Comparison of ENCODE assay signal across 12 cellular contexts in the genomic region with DNA sequence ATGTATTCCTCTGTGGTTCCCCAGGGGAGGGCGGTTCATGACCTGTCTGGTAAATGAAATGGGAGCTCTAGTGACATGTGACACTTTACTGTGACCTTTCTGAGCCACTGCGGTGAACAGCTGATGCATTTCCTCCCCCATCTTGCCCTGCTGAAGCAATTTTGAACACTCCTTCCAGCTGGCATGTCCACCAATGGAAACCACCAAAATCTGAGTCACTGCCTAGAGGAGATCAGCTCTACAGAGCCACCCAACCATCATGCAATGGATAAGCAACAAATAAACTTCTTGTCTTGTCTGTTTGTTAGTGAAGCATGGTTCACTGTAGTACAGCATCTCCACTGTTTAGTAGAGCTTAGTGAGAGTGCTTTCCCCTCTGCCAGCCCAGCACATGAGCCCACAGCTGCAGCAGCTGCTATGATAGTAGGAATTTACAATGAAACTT.
DNase-seq lines count a peak whose midpoint lies in the region; ATAC-seq and TF ChIP-seq lines count a peak whose summit lies in the region.
"Had no signal": no experiment of that assay in that cellular context is flagged by ENCODE, and none has a peak within 500 bp of the region (broad histone marks: within the 10 kb centered on the region; RNA-seq: fewer than 3 reads in every experiment).

No MANE protein-coding gene starts in this region.

- TF ChIP-seq CTCF in astrocyte of the cerebellum (IDR thresholded peaks at IDR 0.05; ENCODE audit: low read depth, low read length, missing control alignments) = no peak
- no peak for TF ChIP-seq CTCF in lower lobe of right lung (IDR thresholded peaks at IDR 0.05)

- peaks cover 0 to 16% of the 10 kb centered on the region in 2 donors for H3K9me3 Mint-ChIP-seq in stimulated activated naive CD8-positive, alpha-beta T cell treated with anti-CD3 and anti-CD28 coated beads, Interleukin-15, amount 100 ng/mL, for 72 hours
- no peaks in the 10 kb centered on the region for H3K9me3 Mint-ChIP-seq in activated CD4-positive, alpha-beta T cell treated with anti-CD3 and anti-CD28 coated beads for 36 hours (ENCODE audit: low read depth)

- H3K4me3 ChIP-seq in astrocyte of the cerebellum (ENCODE audit: low read depth, low read length) = no peak overlapping the region
- no peak overlapping the region for H3K4me3 ChIP-seq in lower lobe of right lung
- H3K4me3 ChIP-seq: BLaER1 treated with 17β-estradiol and CSF1 and Interleukin-3, amounts not matched to agents 10 nM and 100 nM; dorsolateral prefrontal cortex had no signal

- no peaks in the 10 kb centered on the region for H3K27me3 ChIP-seq in lower lobe of right lung (ENCODE audit: low read depth)
- H3K27me3 ChIP-seq: BLaER1 treated with 17β-estradiol and CSF1 and Interleukin-3, amounts not matched to agents 10 nM and 100 nM; dorsolateral prefrontal cortex had no signal

- H3K27ac ChIP-seq in lower lobe of right lung = no peak overlapping the region
- H3K27ac ChIP-seq: BLaER1 treated with 17β-estradiol and CSF1 and Interleukin-3, amounts not matched to agents 10 nM and 100 nM had no signal

- intact Hi-C loops in lower lobe of right lung (cut with DNase I) = no loop called here
- intact Hi-C loops in activated CD4-positive, alpha-beta T cell treated with anti-CD3 and anti-CD28 coated beads for 36 hours (cut with DNase I, micrococcal nuclease) = no loop called here

- POLR2A ChIA-PET in activated CD4-positive, alpha-beta T cell treated with anti-CD3 and anti-CD28 coated beads for 36 hours (lab: Charles Lee) = no interaction called here

- in situ Hi-C loops in astrocyte of the cerebellum (cut with HindIII; ENCODE audit: low sequenced_read_pairs) = no loop called here

- CTCF ChIA-PET in activated CD4-positive, alpha-beta T cell treated with anti-CD3 and anti-CD28 coated beads for 36 hours (lab: Charles Lee) = no interaction called here

- no peaks in the 10 kb centered on the region for H3K27me3 Mint-ChIP-seq in stimulated activated naive CD8-positive, alpha-beta T cell treated with anti-CD3 and anti-CD28 coated beads, Interleukin-15, amount 100 ng/mL, for 72 hours
- no peaks in the 10 kb centered on the region for H3K27me3 Mint-ChIP-seq in activated CD4-positive, alpha-beta T cell treated with anti-CD3 and anti-CD28 coated beads for 36 hours

- H3K4me1 Mint-ChIP-seq in stimulated activated naive CD8-positive, alpha-beta T cell treated with anti-CD3 and anti-CD28 coated beads, Interleukin-15, amount 100 ng/mL, for 72 hours = no peaks in the 10 kb centered on the region
- no peaks in the 10 kb centered on the region for H3K4me1 Mint-ChIP-seq in activated CD4-positive, alpha-beta T cell treated with anti-CD3 and anti-CD28 coated beads for 36 hours

- H3K4me3 Mint-ChIP-seq in stimulated activated naive CD8-positive, alpha-beta T cell treated with anti-CD3 and anti-CD28 coated beads, Interleukin-15, amount 100 ng/mL, for 72 hours = no peak overlapping the region
- no peak overlapping the region for H3K4me3 Mint-ChIP-seq in activated CD4-positive, alpha-beta T cell treated with anti-CD3 and anti-CD28 coated beads for 36 hours

- H3K9me3 ChIP-seq in lower lobe of right lung = no peaks in the 10 kb centered on the region
- H3K9me3 ChIP-seq: BLaER1 treated with 17β-estradiol and CSF1 and Interleukin-3, amounts not matched to agents 10 nM and 100 nM had no signal

- DNase-seq in stimulated activated naive CD8-positive, alpha-beta T cell treated with anti-CD3 and anti-CD28 coated beads, Interleukin-15, Interleukin-2, amounts not matched to agents 100 U/mL and 50 U/mL, for 24 hours = no peak
- no peak for DNase-seq in stimulated activated naive CD8-positive, alpha-beta T cell treated with anti-CD3 and anti-CD28 coated beads, Interleukin-15, amount 100 ng/mL, for 72 hours
- DNase-seq in astrocyte of the cerebellum (ENCODE audit: low read depth) (peak; percentile 63), lower lobe of right lung (no peak), GF-D8 (lab: John Stamatoyannopoulos, UW) (no peak), SK-N-DZ (ENCODE audit: low spot score) (no peak)
- DNase-seq in activated CD4-positive, alpha-beta T cell treated with anti-CD3 and anti-CD28 coated beads for 36 hours = no peak
- DNase-seq: NCI-H2081 treated with DMSO at 0.1 percent for 48 hours, trophoblast cell had no signal

- H3K36me3 Mint-ChIP-seq in activated CD4-positive, alpha-beta T cell treated with anti-CD3 and anti-CD28 coated beads for 36 hours (ENCODE audit: low read depth) = no peaks in the 10 kb centered on the region

- H3K27ac Mint-ChIP-seq in stimulated activated naive CD8-positive, alpha-beta T cell treated with anti-CD3 and anti-CD28 coated beads, Interleukin-15, amount 100 ng/mL, for 72 hours = no peak overlapping the region
- H3K27ac Mint-ChIP-seq in activated CD4-positive, alpha-beta T cell treated with anti-CD3 and anti-CD28 coated beads for 36 hours = no peak overlapping the region

- H3K4me1 ChIP-seq in lower lobe of right lung = no peaks in the 10 kb centered on the region

- H3K36me3 ChIP-seq in lower lobe of right lung = no peaks in the 10 kb centered on the region
- H3K36me3 ChIP-seq: BLaER1 treated with 17β-estradiol and CSF1 and Interleukin-3, amounts not matched to agents 10 nM and 100 nM had no signal

- peak; percentile 42 for ATAC-seq in stimulated activated naive CD8-positive, alpha-beta T cell treated with anti-CD3 and anti-CD28 coated beads, Interleukin-15, Interleukin-2, amounts not matched to agents 100 U/mL and 50 U/mL, for 24 hours
- ATAC-seq in stimulated activated naive CD8-positive, alpha-beta T cell treated with anti-CD3 and anti-CD28 coated beads, Interleukin-15, amount 100 ng/mL, for 72 hours = no peak
- ATAC-seq in lower lobe of right lung = peak; percentile 18 to 50
- ATAC-seq in HG02981 (IDR thresholded peaks at IDR 0.05; ENCODE audit: unreplicated experiment) = no peak
- ATAC-seq in activated CD4-positive, alpha-beta T cell treated with anti-CD3 and anti-CD28 coated beads for 36 hours = no peak

Comparison
In these comparisons a context has a peak if more than half of its experiments do, and no peak if none do; other contexts are left out.
1. ATAC-seq: peak in stimulated activated naive CD8-positive, alpha-beta T cell treated with anti-CD3 and anti-CD28 coated beads, Interleukin-15, Interleukin-2, amounts not matched to agents 100 U/mL and 50 U/mL, for 24 hours (single experiment) and lower lobe of right lung (2 of 2); none in stimulated activated naive CD8-positive, alpha-beta T cell treated with anti-CD3 and anti-CD28 coated beads, Interleukin-15, amount 100 ng/mL, for 72 hours (single experiment), HG02981 (single experiment) and activated CD4-positive, alpha-beta T cell treated with anti-CD3 and anti-CD28 coated beads for 36 hours (single experiment).